ENCODE assay signal across 1 cellular context in genomic region chr20:19976595-19977372, GRCh38.
TF ChIP-seq lines count a peak whose summit lies in the region.

No MANE protein-coding gene starts in this region.

TF ChIP-seq in HCT116, 20 proteins besides CTCF, POLR2A, EP300 and RAD21 (continued from another document):
- no peak for TF ChIP-seq SRF (IDR thresholded peaks at IDR 0.05; ENCODE audit: low read depth)
- TF ChIP-seq EGR1 (IDR thresholded peaks at IDR 0.05; ENCODE audit: low read depth): no peak
- TF ChIP-seq EZH2 (IDR thresholded peaks at IDR 0.05): no peak
- TF ChIP-seq SIN3A (IDR thresholded peaks at IDR 0.05; ENCODE audit: low read depth): no peak
- no peak for TF ChIP-seq CEBPB (IDR thresholded peaks at IDR 0.05; ENCODE audit: low read depth)
